In the genomic region with DNA sequence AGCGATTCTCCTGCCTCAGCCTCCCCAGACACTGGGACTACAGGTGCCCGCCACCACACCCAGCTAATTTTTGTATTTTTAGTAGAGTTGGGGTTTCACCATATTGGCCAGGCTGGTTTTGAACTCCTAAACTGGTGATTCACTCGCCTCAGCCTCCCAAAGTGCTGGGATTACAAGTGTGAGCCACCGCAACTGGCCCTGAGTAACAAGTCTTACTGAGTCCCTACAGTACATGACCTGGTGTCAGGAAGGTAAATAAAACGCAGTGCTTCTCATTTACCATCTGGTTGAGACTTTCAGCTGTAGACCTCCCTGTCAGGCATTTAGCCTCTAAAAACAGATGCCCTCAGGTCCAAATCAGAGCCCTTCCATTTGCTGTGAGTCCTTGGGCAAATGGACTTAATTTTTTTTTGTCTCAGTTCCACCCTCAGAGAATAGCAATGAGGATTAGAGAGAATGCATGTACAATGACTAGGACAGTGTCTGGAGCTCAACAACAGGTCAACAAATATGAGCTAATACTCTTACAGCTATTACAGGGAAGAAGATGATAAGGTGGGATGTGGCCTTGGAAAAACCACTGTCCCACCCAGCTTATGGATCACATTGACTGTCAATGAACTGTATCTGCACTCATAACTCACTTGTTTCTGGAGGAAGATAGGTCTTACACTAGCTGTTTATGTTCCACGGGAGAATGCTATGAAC, we compare ENCODE assay signal across 22 cellular contexts.
DNase-seq lines count a peak whose midpoint lies in the region; ATAC-seq and TF ChIP-seq lines count a peak whose summit lies in the region.
"Had no signal": no experiment of that assay in that cellular context is flagged by ENCODE, and none has a peak within 500 bp of the region (broad histone marks: within the 10 kb centered on the region; RNA-seq: fewer than 3 reads in every experiment).

No MANE protein-coding gene starts in this region.

- H3K4me1 ChIP-seq in Panc1 (ENCODE audit: control insufficient read depth, insufficient read depth, low read length) (peaks cover 45% of the 10 kb centered on the region), esophagus (ENCODE audit: control insufficient read depth in 2 of 2, insufficient read depth in 2 of 2, low read length in 1 of 2) (peaks cover 4 to 5% of the 10 kb centered on the region in 2 donors)

- no peak for ATAC-seq in Panc1
- ATAC-seq in GM21390 (IDR thresholded peaks at IDR 0.05; ENCODE audit: unreplicated experiment), result no peak
- ATAC-seq in left colon, result no peak

- DNase-seq in DMS53 (lab: John Stamatoyannopoulos, UW) (peak; percentile 53), DMS53 treated with DMSO at 0.1 percent for 48 hours (lab: John Stamatoyannopoulos, UW; ENCODE audit: unreplicated experiment) (no peak), Panc1 (ENCODE audit: low read depth, low spot score) (no peak), GM10248 (ENCODE audit: extremely low spot score) (no peak), left colon (no peak)
- DNase-seq in activated effector memory CD4-positive, alpha-beta T cell treated with Interleukin-2 at 50 U/mL for 16 hours, result no peak
- DNase-seq: ACHN; CD4-positive, alpha-beta T cell; COR-L47; GDM1; NCI-H1105; NCI-H2171; NCI-H345; NCI-H524; Right ventricle myocardium superior; SW 1271 had no signal

- 88 to 91% methylated on average over 6 of the region's 6 CpGs for WGBS in esophagus, 2 donors

- H3K36me3 ChIP-seq in Panc1 (ENCODE audit: control insufficient read depth, insufficient read depth, low read length) (no peaks in the 10 kb centered on the region), esophagus (ENCODE audit: control insufficient read depth in 2 of 2, insufficient read depth in 2 of 2, low read length in 1 of 2) (no peaks in the 10 kb centered on the region)
- H3K36me3 ChIP-seq: BLaER1, HAP-1 had no signal

- no TSS peak for BruUV-seq in Panc1 (replicated peaks; lab: Mats Ljungman, UMichigan)

- CTCF ChIA-PET in Panc1 (lab: Charles Lee), result no interaction called here
- CTCF ChIA-PET in GM10248 (lab: Yijun Ruan, JAX), result interaction anchor here (1.3 to 2.5 kb wide), 3 partner anchors 13 to 41 kb away, joined by 3 to 13 read pairs (median 4); no protein-coding TSS in a partner anchor

- H3K4me3 ChIP-seq in Panc1 (ENCODE audit: low read depth in 2 of 2, low read length in 2 of 2) (no peak overlapping the region), esophagus (ENCODE audit: low read depth in 1 of 2, low read length in 2 of 2) (no peak overlapping the region)
- H3K4me3 ChIP-seq: BLaER1, HAP-1 had no signal

- TF ChIP-seq CTCF in Panc1 (IDR thresholded peaks at IDR 0.05), result no peak
- no peak for TF ChIP-seq CTCF in GM10248 (IDR thresholded peaks at IDR 0.05; ENCODE audit: control extremely low read depth, extremely low read depth, low read depth, missing control alignments)

- in situ Hi-C loops in Panc1 (cut with HindIII; ENCODE audit: low pct_unique_long_range_greater_than_20kb, low sequenced_read_pairs), result no loop called here

- POLR2A ChIA-PET in Panc1 (lab: Charles Lee), result interaction anchor here (0.5 kb wide), 1 partner anchor 54 kb away, joined by 4 read pairs; no protein-coding TSS in a partner anchor
- POLR2A ChIA-PET in GM10248 (lab: Yijun Ruan, JAX), result no interaction called here

- intact Hi-C loops in Panc1 (cut with micrococcal nuclease; ENCODE audit: unreplicated experiment), result no loop called here
- intact Hi-C loops in left colon (cut with DNase I, micrococcal nuclease), result no loop called here

- H3K27me3 ChIP-seq in Panc1 (ENCODE audit: control insufficient read depth, insufficient read depth, low read length), result no peaks in the 10 kb centered on the region
- H3K27me3 ChIP-seq in esophagus (ENCODE audit: control insufficient read depth in 1 of 2, insufficient read depth in 2 of 2, low read length in 2 of 2), result no peaks in the 10 kb centered on the region
- H3K27me3 ChIP-seq: BLaER1 had no signal

- no peaks in the 10 kb centered on the region for H3K9me3 ChIP-seq in Panc1 (ENCODE audit: control insufficient read depth, insufficient read depth, low read depth, low read length)
- H3K9me3 ChIP-seq in esophagus (ENCODE audit: control insufficient read depth in 2 of 2, insufficient read depth in 1 of 2, low read depth in 1 of 2, low read length in 1 of 2), result no peaks in the 10 kb centered on the region
- H3K9me3 ChIP-seq: BLaER1, HAP-1 had no signal

- H3K27ac ChIP-seq in Panc1 (ENCODE audit: low read length), result peak overlapping the region; percentile 99
- H3K27ac ChIP-seq in esophagus (ENCODE audit: low read depth in 2 of 2, low read length in 1 of 2), result peak overlapping the region; percentile 58 to 69
- H3K27ac ChIP-seq: 22Rv1, BLaER1, KMS-11 had no signal
